5 cellular contexts compared by ENCODE assay signal in genomic region chr14:64517667-64518066, GRCh38. TPM values are rescaled to one million over a fixed set of nuclear protein-coding genes. Genes with fewer than 3 reads are reported as not detected.
"Had no signal": no experiment of that assay in that cellular context is flagged by ENCODE, and none has a peak within 500 bp of the region (broad histone marks: within the 10 kb centered on the region; RNA-seq: fewer than 3 reads in every experiment).

No MANE protein-coding gene starts in this region.

RNA-seq across cellular contexts. Expression of gene PPP1R36, which starts 32.1 kb away (rescaled TPM):
- total RNA-seq: activated CD8-positive, alpha-beta memory T cell treated with anti-CD3 and anti-CD28 coated beads, Interleukin-2, amount 10 ng/mL, durations not matched to agents 7 days and 5 days; activated naive CD4-positive, alpha-beta T cell treated with anti-CD3 and anti-CD28 coated beads for 36 hours; activated naive CD4-positive, alpha-beta T cell treated with anti-CD3 and anti-CD28 coated beads, Interleukin-2, amount 50 U/mL, for 72 hours; activated T-helper 1 cell treated with anti-CD3 and anti-CD28 coated beads, Interleukin-12 subunit alpha, Interleukin-12 subunit beta, Interleukin-2, Interleukin-4 antibody, amounts not matched to agents 30 ng/mL and 10 ng/mL and 1 ng/mL, durations not matched to agents 14 hours and 24 hours and 36 hours; activated T-helper 17 cell treated with anti-CD3 and anti-CD28 coated beads, Interleukin-2, amount 50 U/mL, for 72 hours had no signal
